ENCODE assay signal across 23 cellular contexts in genomic region chr18:77316641-77317040, GRCh38.
A peak's percentile ranks its signal among the peaks of the same experiment; 100 is the strongest.
DNase-seq lines count a peak whose midpoint lies in the region; ATAC-seq and TF ChIP-seq lines count a peak whose summit lies in the region.
"Had no signal": no experiment of that assay in that cellular context is flagged by ENCODE, and none has a peak within 500 bp of the region (broad histone marks: within the 10 kb centered on the region; RNA-seq: fewer than 3 reads in every experiment).

No MANE protein-coding gene starts in this region.

- no peaks in the 10 kb centered on the region for H3K27me3 Mint-ChIP-seq in osteocyte (ENCODE audit: unreplicated experiment)

- H3K36me3 Mint-ChIP-seq in osteocyte (ENCODE audit: unreplicated experiment): no peaks in the 10 kb centered on the region
- H3K36me3 Mint-ChIP-seq: CD14-positive monocyte had no signal

- ATAC-seq in GM19328 (IDR thresholded peaks at IDR 0.05; ENCODE audit: unreplicated experiment): no peak
- ATAC-seq: PC-3 had no signal

- in situ Hi-C loops in astrocyte of the spinal cord (cut with HindIII; ENCODE audit: low sequenced_read_pairs): no loop called here

- no peak for TF ChIP-seq CTCF in astrocyte of the spinal cord (IDR thresholded peaks at IDR 0.05; ENCODE audit: low read depth, low read length)
- TF ChIP-seq CTCF in osteocyte (IDR thresholded peaks at IDR 0.05): no peak

- no peaks in the 10 kb centered on the region for H3K4me1 Mint-ChIP-seq in osteocyte (ENCODE audit: unreplicated experiment)
- H3K4me1 Mint-ChIP-seq: B cell, CD14-positive monocyte had no signal

- H3K27ac Mint-ChIP-seq in osteocyte (ENCODE audit: unreplicated experiment): no peak overlapping the region
- H3K27ac Mint-ChIP-seq: B cell, CD14-positive monocyte had no signal

- no peak overlapping the region for H3K4me3 ChIP-seq in astrocyte of the spinal cord (ENCODE audit: low read depth, low read length)
- H3K4me3 ChIP-seq: HAP-1, SK-N-MC had no signal

- DNase-seq in A172 (ENCODE audit: low spot score) (peak; percentile 5), HS-27A (ENCODE audit: low read depth) (peak; percentile 5), astrocyte of the spinal cord (ENCODE audit: low read depth, low spot score) (peak; percentile 61), iris pigment epithelial cell (ENCODE audit: low read depth) (peak; percentile 6), midbrain (lab: John Stamatoyannopoulos, UW) (no peak), osteocyte (ENCODE audit: extremely low spot score, unreplicated experiment) (no peak), COLO668 (lab: John Stamatoyannopoulos, UW; ENCODE audit: unreplicated experiment) (no peak)
- DNase-seq: 8988T, DMS79, Karpas-422, NCI-H1694, NCI-H2081, NCI-H2171, NCI-H526, PC-3, RPMI8226, SHP77, SW 1271 had no signal

- H3K4me3 Mint-ChIP-seq in osteocyte (ENCODE audit: unreplicated experiment): no peak overlapping the region
- H3K4me3 Mint-ChIP-seq: B cell, CD14-positive monocyte had no signal

- H3K9me3 Mint-ChIP-seq in osteocyte (ENCODE audit: unreplicated experiment): no peaks in the 10 kb centered on the region

Comparison
In these comparisons a context has a peak if more than half of its experiments do, and no peak if none do; other contexts are left out.
1. DNase-seq: peak in A172 (single experiment), HS-27A (single experiment), astrocyte of the spinal cord (single experiment) and iris pigment epithelial cell (single experiment); none in midbrain (single experiment), osteocyte (single experiment) and COLO668 (single experiment).